In genomic region chr4:158809611-158810486, GRCh38 we compare ENCODE assay signal across 8 cellular contexts. TPM values are rescaled to one million over a fixed set of nuclear protein-coding genes. Genes with fewer than 3 reads are reported as not detected.
A peak's percentile ranks its signal among the peaks of the same experiment; 100 is the strongest.
DNase-seq lines count a peak whose midpoint lies in the region; ATAC-seq and TF ChIP-seq lines count a peak whose summit lies in the region.

No MANE protein-coding gene starts in this region.

- H2AFZ ChIP-seq in parathyroid adenoma: no peak overlapping the region

- no peak overlapping the region for H3K4me3 ChIP-seq in epithelial cell of proximal tubule (ENCODE audit: low read depth, low read length)
- peak overlapping the region; percentile 18 for H3K4me3 ChIP-seq in parathyroid adenoma (ENCODE audit: low read depth, low read length)

- DNase-seq in CD1c-positive myeloid dendritic cell (ENCODE audit: extremely low spot score) (peak; percentile 92), SIG-M5 (lab: John Stamatoyannopoulos, UW) (peak; percentile 10), epithelial cell of proximal tubule (ENCODE audit: low read depth) (peak; percentile 97), inferior parietal cortex (ENCODE audit: extremely low spot score) (no peak), hippocampal formation (lab: John Stamatoyannopoulos, UW) (no peak)

- peaks cover 38% of the 10 kb centered on the region for H3K4me1 ChIP-seq in parathyroid adenoma

- H3K27ac ChIP-seq in parathyroid adenoma: peak overlapping the region; percentile 53

- TF ChIP-seq CTCF in epithelial cell of proximal tubule (conservative IDR thresholded peaks at IDR 0.05; ENCODE audit: low read depth, low read length) (no peak), parathyroid adenoma (IDR thresholded peaks at IDR 0.05) (no peak)

- peak overlapping the region; percentile 40 for H3K4me2 ChIP-seq in parathyroid adenoma (ENCODE audit: low read length)

- ATAC-seq in GM19023 (IDR thresholded peaks at IDR 0.05; ENCODE audit: unreplicated experiment) (peak; percentile 75), HG03095 (IDR thresholded peaks at IDR 0.05; ENCODE audit: unreplicated experiment) (peak; percentile 76)

- no peaks in the 10 kb centered on the region for H3K27me3 ChIP-seq in parathyroid adenoma (ENCODE audit: control insufficient read depth, insufficient read depth, low read length)

- peaks cover 4% of the 10 kb centered on the region for H3K79me2 ChIP-seq in parathyroid adenoma

- H3K9ac ChIP-seq in parathyroid adenoma: no peak overlapping the region

- H3K36me3 ChIP-seq in parathyroid adenoma (ENCODE audit: control insufficient read depth, insufficient read depth, low read length): no peaks in the 10 kb centered on the region

- H3K9me3 ChIP-seq in parathyroid adenoma (ENCODE audit: control insufficient read depth, low read length): no peaks in the 10 kb centered on the region

RNA-seq across cellular contexts. Expression of gene FNIP2, which starts 41.0 kb away (rescaled TPM):
- 16.2 and 20.8 TPM in 2 replicates for total RNA-seq in epithelial cell of proximal tubule

Comparison
In these comparisons a context has a peak if more than half of its experiments do, and no peak if none do; other contexts are left out.
1. DNase-seq: peak in CD1c-positive myeloid dendritic cell (single experiment), SIG-M5 (single experiment) and epithelial cell of proximal tubule (single experiment); none in inferior parietal cortex (single experiment) and hippocampal formation (0 of 2).